ENCODE assay signal across 12 cellular contexts in the genomic region with DNA sequence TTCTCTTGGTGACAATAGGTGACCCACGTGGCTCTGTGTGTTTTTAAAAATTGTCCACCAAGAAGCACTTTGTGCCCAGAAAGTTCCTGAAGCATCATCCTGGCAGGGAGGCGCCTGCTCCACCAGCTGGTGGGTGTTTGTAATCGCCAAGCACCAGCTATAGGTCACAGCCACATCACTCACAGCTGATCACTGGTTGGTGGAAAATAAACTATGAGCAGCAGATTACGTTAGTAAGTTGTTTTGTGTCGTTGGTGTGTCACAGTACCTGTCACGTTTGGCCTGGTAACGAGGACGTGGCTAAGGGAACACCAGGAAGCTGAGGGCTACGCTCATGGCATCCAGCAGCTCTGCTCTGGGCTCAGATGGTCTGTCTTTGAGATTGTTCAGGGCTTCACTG. TPM values are rescaled to one million over a fixed set of nuclear protein-coding genes. Genes with fewer than 3 reads are reported as not detected.
DNase-seq lines count a peak whose midpoint lies in the region; ATAC-seq and TF ChIP-seq lines count a peak whose summit lies in the region.
"Had no signal": no experiment of that assay in that cellular context is flagged by ENCODE, and none has a peak within 500 bp of the region (broad histone marks: within the 10 kb centered on the region; RNA-seq: fewer than 3 reads in every experiment).

No MANE protein-coding gene starts in this region.

- no peaks in the 10 kb centered on the region for H3K27me3 ChIP-seq in GM23248 (replicated peaks; ENCODE audit: insufficient read depth)
- H3K27me3 ChIP-seq in PC-3 (ENCODE audit: low read length) = no peaks in the 10 kb centered on the region
- no peaks in the 10 kb centered on the region for H3K27me3 ChIP-seq in neural progenitor cell
- H3K27me3 ChIP-seq: SJSA1 had no signal

- WGBS in GM23248 (ENCODE audit: low coverage in 1 of 2, low lambda C conversion rate in 2 of 2, missing lambda C conversion rate in 2 of 2), 2 experiments = 80% methylated on average over 9 of the region's 9 CpGs

- no peak overlapping the region for H3K4me3 ChIP-seq in GM23248
- H3K4me3 ChIP-seq in PC-3 (ENCODE audit: low read length) = no peak overlapping the region
- H3K4me3 ChIP-seq in neural progenitor cell = no peak overlapping the region
- H3K4me3 ChIP-seq: SJSA1 had no signal

- no peaks in the 10 kb centered on the region for H3K4me1 ChIP-seq in GM23248 (ENCODE audit: insufficient read depth)
- H3K4me1 ChIP-seq in PC-3 (ENCODE audit: insufficient read depth, low read length) = peaks cover 9% of the 10 kb centered on the region
- H3K4me1 ChIP-seq in neural progenitor cell = peaks cover 6% of the 10 kb centered on the region

- no peaks in the 10 kb centered on the region for H3K9me2 ChIP-seq in GM23248 (ENCODE audit: insufficient read depth)
- H3K9me2 ChIP-seq in PC-3 (replicated peaks; ENCODE audit: low read length) = no peaks in the 10 kb centered on the region

- H4K20me1 ChIP-seq in GM23248 (ENCODE audit: insufficient read depth) (no peaks in the 10 kb centered on the region), PC-3 (ENCODE audit: low read length) (no peaks in the 10 kb centered on the region), neural progenitor cell (ENCODE audit: low read depth) (no peaks in the 10 kb centered on the region)

- H3K4me1 Mint-ChIP-seq in endothelial cell (ENCODE audit: unreplicated experiment) = peaks cover 19% of the 10 kb centered on the region
- H3K4me1 Mint-ChIP-seq in neural progenitor cell = peaks cover 28% of the 10 kb centered on the region
- H3K4me1 Mint-ChIP-seq in stimulated activated naive CD8-positive, alpha-beta T cell treated with anti-CD3 and anti-CD28 coated beads, Interleukin-15, amount 100 ng/mL, for 72 hours = peaks cover 15% of the 10 kb centered on the region

- in situ Hi-C loops in GM23248 (cut with MboI) = no loop called here

- H3K36me3 Mint-ChIP-seq in endothelial cell (ENCODE audit: low read depth, unreplicated experiment) (peaks cover 27% of the 10 kb centered on the region), neural progenitor cell (peaks cover 21% of the 10 kb centered on the region)

- H3K9me3 ChIP-seq in GM23248 (ENCODE audit: low read depth) (no peaks in the 10 kb centered on the region), PC-3 (ENCODE audit: low read length) (no peaks in the 10 kb centered on the region), neural progenitor cell (ENCODE audit: low read depth) (no peaks in the 10 kb centered on the region)
- H3K9me3 ChIP-seq: SJSA1 had no signal

- H3K9ac ChIP-seq in GM23248 (no peak overlapping the region), PC-3 (ENCODE audit: low read length) (no peak overlapping the region), neural progenitor cell (no peak overlapping the region)
- H3K9ac ChIP-seq: parathyroid adenoma had no signal

- no peak for ATAC-seq in PC-3
- no peak for ATAC-seq in stimulated activated naive CD8-positive, alpha-beta T cell treated with anti-CD3 and anti-CD28 coated beads, Interleukin-15, amount 100 ng/mL, for 72 hours
- ATAC-seq: effector memory CD8-positive, alpha-beta T cell had no signal

- intact Hi-C loops in PC-3 (cut with micrococcal nuclease) = no loop called here

- no peaks in the 10 kb centered on the region for H3K9me3 Mint-ChIP-seq in endothelial cell (ENCODE audit: unreplicated experiment)
- no peaks in the 10 kb centered on the region for H3K9me3 Mint-ChIP-seq in neural progenitor cell
- H3K9me3 Mint-ChIP-seq in stimulated activated naive CD8-positive, alpha-beta T cell treated with anti-CD3 and anti-CD28 coated beads, Interleukin-15, amount 100 ng/mL, for 72 hours = no peaks in the 10 kb centered on the region
- H3K9me3 Mint-ChIP-seq: effector memory CD8-positive, alpha-beta T cell had no signal

- DNase-seq in GM23248 (peak; percentile 39), PC-3 (no peak), endothelial cell (ENCODE audit: low spot score) (no peak), neural progenitor cell (ENCODE audit: low spot score) (no peak), SKM-1 treated with dmso at 0.1 percent for 144 hours (lab: John Stamatoyannopoulos, UW; ENCODE audit: unreplicated experiment) (no peak), T-helper 1 cell (no peak)
- no peak for DNase-seq in stimulated activated naive CD8-positive, alpha-beta T cell treated with anti-CD3 and anti-CD28 coated beads, Interleukin-15, amount 100 ng/mL, for 72 hours
- DNase-seq in activated CD4-positive, CD25-positive, alpha-beta regulatory T cell treated with anti-CD3 and anti-CD28 coated beads, Interleukin-2, amount 50 U/mL, for 72 hours = no peak
- DNase-seq: activated gamma-delta T cell; effector memory CD8-positive, alpha-beta T cell had no signal

- no TSS peak for BruUV-seq in PC-3 (replicated peaks; lab: Mats Ljungman, UMichigan)

- H3K27ac ChIP-seq in GM23248 (no peak overlapping the region), PC-3 (ENCODE audit: low read length) (no peak overlapping the region), neural progenitor cell (no peak overlapping the region)
- H3K27ac ChIP-seq: parathyroid adenoma, SJSA1 had no signal

- H3K27ac Mint-ChIP-seq in endothelial cell (ENCODE audit: unreplicated experiment) (peak overlapping the region; percentile 77), neural progenitor cell (peak overlapping the region; percentile 30)
- H3K27ac Mint-ChIP-seq in stimulated activated naive CD8-positive, alpha-beta T cell treated with anti-CD3 and anti-CD28 coated beads, Interleukin-15, amount 100 ng/mL, for 72 hours = no peak overlapping the region

- H3K79me2 ChIP-seq in GM23248 (ENCODE audit: insufficient read depth) (peaks cover 3% of the 10 kb centered on the region; the same call in 1 of the 2 replicates), PC-3 (ENCODE audit: low read length) (no peaks in the 10 kb centered on the region), neural progenitor cell (ENCODE audit: low read depth) (no peaks in the 10 kb centered on the region)

- TF ChIP-seq CTCF in PC-3 (conservative IDR thresholded peaks at IDR 0.05; ENCODE audit: low read depth, low read length) = peak; percentile 22; the same call in 1 of the 2 replicates
- no peak for TF ChIP-seq CTCF in endothelial cell (IDR thresholded peaks at IDR 0.05; ENCODE audit: unreplicated experiment)
- no peak for TF ChIP-seq CTCF in neural progenitor cell (IDR thresholded peaks at IDR 0.05)

- H3K4me2 ChIP-seq in GM23248 (ENCODE audit: unreplicated experiment) = no peak overlapping the region
- no peak overlapping the region for H3K4me2 ChIP-seq in PC-3 (ENCODE audit: low read length)
- no peak overlapping the region for H3K4me2 ChIP-seq in neural progenitor cell

- CTCF ChIA-PET in PC-3 (lab: Charles Lee) = interaction anchor here (0.6 kb wide), 1 partner anchor 74 kb away, joined by 3 read pairs; no protein-coding TSS in a partner anchor

- H3K4me3 Mint-ChIP-seq in endothelial cell (ENCODE audit: unreplicated experiment) (no peak overlapping the region), neural progenitor cell (no peak overlapping the region)
- H3K4me3 Mint-ChIP-seq in stimulated activated naive CD8-positive, alpha-beta T cell treated with anti-CD3 and anti-CD28 coated beads, Interleukin-15, amount 100 ng/mL, for 72 hours = no peak overlapping the region
- H3K4me3 Mint-ChIP-seq: effector memory CD8-positive, alpha-beta T cell had no signal

- H3F3A ChIP-seq in GM23248 (ENCODE audit: insufficient read depth) = no peaks in the 10 kb centered on the region
- no peaks in the 10 kb centered on the region for H3F3A ChIP-seq in PC-3 (ENCODE audit: low read length, unreplicated experiment)
- peaks cover 12% of the 10 kb centered on the region for H3F3A ChIP-seq in neural progenitor cell (ENCODE audit: low read depth)

- POLR2A ChIA-PET in PC-3 (lab: Charles Lee; ENCODE audit: unreplicated experiment) = no interaction called here

- H3K27me3 Mint-ChIP-seq in endothelial cell (ENCODE audit: unreplicated experiment) (peaks cover 9% of the 10 kb centered on the region), neural progenitor cell (ENCODE audit: insufficient read depth, low read depth) (peaks cover 8% of the 10 kb centered on the region)
- H3K27me3 Mint-ChIP-seq in stimulated activated naive CD8-positive, alpha-beta T cell treated with anti-CD3 and anti-CD28 coated beads, Interleukin-15, amount 100 ng/mL, for 72 hours = no peaks in the 10 kb centered on the region
- H3K27me3 Mint-ChIP-seq: effector memory CD8-positive, alpha-beta T cell had no signal

- H3K36me3 ChIP-seq in GM23248 (ENCODE audit: low read depth) = peaks cover 16% of the 10 kb centered on the region; the same call in 1 of the 2 replicates
- H3K36me3 ChIP-seq in PC-3 (ENCODE audit: low read depth, low read length) = no peaks in the 10 kb centered on the region; the same call in 1 of the 2 replicates
- H3K36me3 ChIP-seq in neural progenitor cell = no peaks in the 10 kb centered on the region

- no peak overlapping the region for H2AFZ ChIP-seq in GM23248
- H2AFZ ChIP-seq in PC-3 (ENCODE audit: low read length) = no peak overlapping the region
- H2AFZ ChIP-seq in neural progenitor cell (replicated peaks) = no peak overlapping the region
- H2AFZ ChIP-seq: parathyroid adenoma had no signal

RNA-seq across cellular contexts. Expression of a gene that starts 10.1 kb away (rescaled TPM):
- 19.1 and 28.7 TPM in 2 replicates for total RNA-seq in GM23248 (2014; rRNA removed; shearing (Covaris generic))
- 19.3 and 21.7 TPM in 2 replicates for polyA plus RNA-seq in GM23248 (2016; fragmentation: Nextera tagmentation; extraction: Ambion mirVana)
- total RNA-seq in PC-3 (2014; rRNA removed) (32.1 and 40.4 TPM in 2 replicates), endothelial cell (ENCODE audit: unreplicated experiment) (15.9 TPM), neural progenitor cell (ENCODE audit: low replicate concordance) (22.3 and 26.1 TPM in 2 replicates)

RNA-seq across cellular contexts. Expression of a gene that starts 10.2 kb away (rescaled TPM):
- 76.3 and 85.7 TPM in 2 replicates for total RNA-seq in GM23248 (2014; rRNA removed; shearing (Covaris generic))
- 63.5 and 67.7 TPM in 2 replicates for polyA plus RNA-seq in GM23248 (2016; fragmentation: Nextera tagmentation; extraction: Ambion mirVana)
- 33.8 and 40.6 TPM in 2 replicates for total RNA-seq in PC-3 (2014; rRNA removed)
- 93.9 TPM for total RNA-seq in endothelial cell (ENCODE audit: unreplicated experiment)
- 131 and 309 TPM in 2 replicates for total RNA-seq in neural progenitor cell (ENCODE audit: low replicate concordance)

RNA-seq across cellular contexts. Expression of a gene that starts 40.2 kb away (rescaled TPM):
- 9.7 and 11.1 TPM in 2 replicates for total RNA-seq in GM23248 (2014; rRNA removed; shearing (Covaris generic))
- 18.0 and 18.2 TPM in 2 replicates for polyA plus RNA-seq in GM23248 (2016; fragmentation: Nextera tagmentation; extraction: Ambion mirVana)
- total RNA-seq in PC-3 (2014; rRNA removed) (24.6 and 25.0 TPM in 2 replicates), endothelial cell (ENCODE audit: unreplicated experiment) (17.7 TPM), neural progenitor cell (ENCODE audit: low replicate concordance) (15.6 and 30.8 TPM in 2 replicates)

RNA-seq across cellular contexts. Expression of a gene that starts 59.9 kb away (rescaled TPM):
- total RNA-seq in GM23248 (2014; rRNA removed; shearing (Covaris generic)) = 48.9 and 56.4 TPM in 2 replicates
- polyA plus RNA-seq in GM23248 (2016; fragmentation: Nextera tagmentation; extraction: Ambion mirVana) = 42.2 and 49.2 TPM in 2 replicates
- 10.0 and 13.9 TPM in 2 replicates for total RNA-seq in PC-3 (2014; rRNA removed)
- total RNA-seq in endothelial cell (ENCODE audit: unreplicated experiment) = 24.6 TPM
- total RNA-seq in neural progenitor cell (ENCODE audit: low replicate concordance) = 13.4 and 24.3 TPM in 2 replicates

Comparison
In these comparisons a context has a peak if more than half of its experiments do, and no peak if none do; other contexts are left out.
1. H3K27ac Mint-ChIP-seq: peak in endothelial cell (single experiment) and neural progenitor cell (single experiment); none in stimulated activated naive CD8-positive, alpha-beta T cell treated with anti-CD3 and anti-CD28 coated beads, Interleukin-15, amount 100 ng/mL, for 72 hours (0 of 2).